22 cellular contexts compared by ENCODE assay signal in the genomic region with DNA sequence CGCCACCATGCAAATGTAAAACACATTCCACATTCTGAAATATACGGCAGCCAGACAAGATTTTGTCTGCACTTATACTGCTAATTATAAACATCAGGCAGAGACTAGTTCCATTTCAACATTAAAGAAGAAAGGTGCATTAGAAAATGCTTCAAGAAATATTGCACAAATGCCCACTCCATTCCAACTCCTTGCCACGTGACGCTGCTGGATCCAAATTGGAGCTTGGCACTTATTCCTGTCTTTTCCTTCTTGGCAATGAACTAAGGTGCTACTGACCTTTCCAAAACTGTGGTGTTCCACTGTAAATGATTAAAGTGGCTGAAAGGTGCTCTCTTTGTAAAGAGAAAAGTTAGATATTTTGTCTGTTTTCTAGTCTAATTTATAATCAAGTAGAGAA. TPM values are rescaled to one million over a fixed set of nuclear protein-coding genes. Genes with fewer than 3 reads are reported as not detected.
DNase-seq lines count a peak whose midpoint lies in the region; TF ChIP-seq lines count a peak whose summit lies in the region.
"Had no signal": no experiment of that assay in that cellular context is flagged by ENCODE, and none has a peak within 500 bp of the region (broad histone marks: within the 10 kb centered on the region; RNA-seq: fewer than 3 reads in every experiment).

No MANE protein-coding gene starts in this region.

- DNase-seq in breast epithelium (ENCODE audit: low spot score in 2 of 2) (no peak), MCF 10A (ENCODE audit: unreplicated experiment) (no peak), fibroblast of lung (ENCODE audit: low read depth in 2 of 2) (no peak), prostate gland (ENCODE audit: low spot score) (no peak), tibial artery (peak in 1 of 2 donors; percentile 70), substantia nigra (lab: John Stamatoyannopoulos, UW) (no peak), erythroblast (lab: John Stamatoyannopoulos, UW) (no peak), COR-L47 (lab: John Stamatoyannopoulos, UW) (no peak)
- DNase-seq: 8988T; activated CD4-positive, alpha-beta memory T cell treated with anti-CD3 and anti-CD28 coated beads for 36 hours; activated naive CD4-positive, alpha-beta T cell treated with anti-CD3 and anti-CD28 coated beads, Interleukin-2, amount 50 U/mL, for 16 hours; C1 segment of cervical spinal cord; dermis blood vessel endothelial cell; GF-D8; islet precursor cell; Kasumi-1; NCI-H748 treated with DMSO at 0.1 percent for 48 hours; OCI-M1; retina; T-helper 17 cell had no signal

- no peak for TF ChIP-seq CTCF in breast epithelium (IDR thresholded peaks at IDR 0.05)
- no peak for TF ChIP-seq CTCF in MCF 10A (IDR thresholded peaks at IDR 0.05; ENCODE audit: unreplicated experiment)
- no peak for TF ChIP-seq CTCF in fibroblast of lung (conservative IDR thresholded peaks at IDR 0.05 in 1 of 2, IDR thresholded peaks at IDR 0.05 in 1 of 2; ENCODE audit: low read depth in 1 of 2, low read length in 2 of 2)
- TF ChIP-seq CTCF in prostate gland (IDR thresholded peaks at IDR 0.05): no peak
- TF ChIP-seq CTCF in tibial artery (IDR thresholded peaks at IDR 0.05): no peak

- POLR2A ChIA-PET in MCF 10A (lab: Yijun Ruan, JAX): interaction anchor here (0.6 to 3.3 kb wide), 3 partner anchors 13 to 280 kb away, joined by 4 to 12 read pairs (median 6); no protein-coding TSS in a partner anchor

- no peak overlapping the region for H3K27ac Mint-ChIP-seq in MCF 10A (ENCODE audit: low read depth, unreplicated experiment)
- H3K27ac Mint-ChIP-seq: activated CD4-positive, alpha-beta memory T cell treated with anti-CD3 and anti-CD28 coated beads for 36 hours; memory B cell; T-helper 17 cell; WTC11 had no signal

- no peaks in the 10 kb centered on the region for H3K4me1 ChIP-seq in breast epithelium
- H3K4me1 ChIP-seq in fibroblast of lung (ENCODE audit: control insufficient read depth, extremely low read depth, insufficient read depth, low read length): peaks cover 28% of the 10 kb centered on the region
- H3K4me1 ChIP-seq in prostate gland (replicated peaks): no peaks in the 10 kb centered on the region
- H3K4me1 ChIP-seq in tibial artery: peaks cover 0 to 66% (median 28%) of the 10 kb centered on the region in 4 donors

- no peaks in the 10 kb centered on the region for H3K9me3 Mint-ChIP-seq in MCF 10A (ENCODE audit: unreplicated experiment)
- H3K9me3 Mint-ChIP-seq: activated CD4-positive, alpha-beta memory T cell treated with anti-CD3 and anti-CD28 coated beads for 36 hours; memory B cell; WTC11 had no signal

- TF ChIP-seq POLR2A in breast epithelium (IDR thresholded peaks at IDR 0.05): no peak
- no peak for TF ChIP-seq POLR2A in prostate gland (IDR thresholded peaks at IDR 0.05)
- TF ChIP-seq POLR2A in erythroblast (IDR thresholded peaks at IDR 0.05; ENCODE audit: low read length): no peak

- peak overlapping the region; percentile 91 for H3K4me2 ChIP-seq in fibroblast of lung (ENCODE audit: extremely low read depth, insufficient read depth, low read length)

- CTCF ChIA-PET in MCF 10A (lab: Yijun Ruan, JAX): interaction anchor here (0.7 to 4.0 kb wide), 2 partner anchors 9 to 13 kb away, joined by 3 to 51 read pairs; no protein-coding TSS in a partner anchor

- WGBS in prostate gland: 52% methylated on average over 4 of the region's 4 CpGs

- no peaks in the 10 kb centered on the region for H4K20me1 ChIP-seq in fibroblast of lung (ENCODE audit: control insufficient read depth, extremely low read depth, insufficient read depth, low read length)

- intact Hi-C loops in breast epithelium (cut with DNase I; ENCODE audit: low total_unique reads): loop anchor here (5.0 kb wide), 1 partner anchor 505 kb away; no protein-coding TSS in a partner anchor
- intact Hi-C loops in MCF 10A (cut with micrococcal nuclease): no loop called here
- intact Hi-C loops in prostate gland (cut with DNase I): loop anchor here (5.0 kb wide), 2 partner anchors 55 to 90 kb away; no protein-coding TSS in a partner anchor
- intact Hi-C loops in tibial artery (cut with DNase I; ENCODE audit: low total_unique reads): no loop called here

- no TSS peak for BruUV-seq in MCF 10A (replicated peaks; lab: Mats Ljungman, UMichigan)

- H3K27me3 ChIP-seq in breast epithelium: no peaks in the 10 kb centered on the region
- H3K27me3 ChIP-seq in fibroblast of lung (ENCODE audit: control insufficient read depth, insufficient read depth, low read length): no peaks in the 10 kb centered on the region
- no peaks in the 10 kb centered on the region for H3K27me3 ChIP-seq in prostate gland (replicated peaks; ENCODE audit: insufficient read depth)
- no peaks in the 10 kb centered on the region for H3K27me3 ChIP-seq in tibial artery

- peak overlapping the region; percentile 9 to 62 (median 58) for H3K4me3 ChIP-seq in breast epithelium
- peak overlapping the region; percentile 8 to 90 (median 50) for H3K4me3 ChIP-seq in fibroblast of lung (replicated peaks in 1 of 4; ENCODE audit: control extremely low read depth in 1 of 4, insufficient read depth in 1 of 4, low read depth in 3 of 4, low read length in 4 of 4)
- H3K4me3 ChIP-seq in prostate gland: no peak overlapping the region
- H3K4me3 ChIP-seq in tibial artery: peak overlapping the region in 1 of 2 donors; percentile 23

- no peak overlapping the region for H2AFZ ChIP-seq in fibroblast of lung (ENCODE audit: low read length)

- peaks cover 100% of the 10 kb centered on the region for H3K79me2 ChIP-seq in fibroblast of lung (ENCODE audit: control insufficient read depth, insufficient read depth, low read length)

- no peak overlapping the region for H3K4me3 Mint-ChIP-seq in MCF 10A (ENCODE audit: unreplicated experiment)
- H3K4me3 Mint-ChIP-seq: activated CD4-positive, alpha-beta memory T cell treated with anti-CD3 and anti-CD28 coated beads for 36 hours; memory B cell; T-helper 17 cell; WTC11 had no signal

- H3K9ac ChIP-seq in fibroblast of lung (ENCODE audit: insufficient read depth, low read length): no peak overlapping the region

- no peaks in the 10 kb centered on the region for H3K36me3 Mint-ChIP-seq in MCF 10A (ENCODE audit: insufficient read depth, unreplicated experiment)
- H3K36me3 Mint-ChIP-seq: activated CD4-positive, alpha-beta memory T cell treated with anti-CD3 and anti-CD28 coated beads for 36 hours; memory B cell; WTC11 had no signal

- H3K36me3 ChIP-seq in breast epithelium (no peaks in the 10 kb centered on the region), fibroblast of lung (ENCODE audit: control insufficient read depth, insufficient read depth, low read length) (peaks cover 6% of the 10 kb centered on the region), prostate gland (no peaks in the 10 kb centered on the region), tibial artery (no peaks in the 10 kb centered on the region)

- H3K9me3 ChIP-seq in breast epithelium (no peaks in the 10 kb centered on the region), fibroblast of lung (ENCODE audit: control insufficient read depth, insufficient read depth, low read depth, low read length) (no peaks in the 10 kb centered on the region), prostate gland (no peaks in the 10 kb centered on the region), tibial artery (no peaks in the 10 kb centered on the region)

- H3K4me1 Mint-ChIP-seq in MCF 10A (ENCODE audit: insufficient read depth, unreplicated experiment): no peaks in the 10 kb centered on the region
- H3K4me1 Mint-ChIP-seq: memory B cell, T-helper 17 cell had no signal

- H3K27ac ChIP-seq in breast epithelium (peak overlapping the region; percentile 62 to 81), fibroblast of lung (ENCODE audit: insufficient read depth, low read length) (peak overlapping the region; percentile 92), prostate gland (peak overlapping the region; percentile 48 to 73), tibial artery (peak overlapping the region; percentile 75 to 81), substantia nigra (ENCODE audit: low read depth, low read length, poor library complexity, severe bottlenecking) (no peak overlapping the region)

- no peaks in the 10 kb centered on the region for H3K27me3 Mint-ChIP-seq in MCF 10A (ENCODE audit: insufficient read depth, unreplicated experiment)
- H3K27me3 Mint-ChIP-seq: activated CD4-positive, alpha-beta memory T cell treated with anti-CD3 and anti-CD28 coated beads for 36 hours had no signal

RNA-seq across cellular contexts. Expression of a gene that starts 6.2 kb away (rescaled TPM):
- total RNA-seq in breast epithelium (100 to 1,000 TPM; 116 to 907 (median 320) TPM), MCF 10A (2022) (0.19 and 0.61 TPM in 2 replicates), fibroblast of lung (1,525 and 1,534 TPM in 2 replicates), prostate gland (10 to 100 TPM; 26.9 to 86.9 TPM)
- 286 and 316 TPM in 2 replicates for polyA plus RNA-seq in fibroblast of lung
- polyA plus RNA-seq in fibroblast of lung (2012): 564 and 770 TPM in 2 replicates
- polyA minus RNA-seq in fibroblast of lung (ENCODE audit: low replicate concordance): 1,049 and 1,080 TPM in 2 replicates

Comparison
In these comparisons a context has a peak if more than half of its experiments do, and no peak if none do; other contexts are left out.
1. RNA of a gene that starts 6.2 kb away (total RNA-seq): 1,525 to 1,534 TPM in fibroblast of lung, 116 to 907 TPM in breast epithelium and 26.9 to 86.9 TPM in prostate gland; 0.19 to 0.61 TPM in MCF 10A; every median in the first group is over 10 times any median in the second.
2. intact Hi-C loops: an anchor here in breast epithelium (5.0 kb wide) and prostate gland (5.0 kb wide); none called in MCF 10A and tibial artery.
3. H3K4me3 ChIP-seq: peak in breast epithelium (3 of 3) and fibroblast of lung (4 of 4); none in prostate gland (0 of 2).